In genomic region chr21:45629046-45629981, GRCh38 we compare ENCODE assay signal across 17 cellular contexts. TPM values are rescaled to one million over a fixed set of nuclear protein-coding genes. Genes with fewer than 3 reads are reported as not detected.
DNase-seq lines count a peak whose midpoint lies in the region; ATAC-seq lines count a peak whose summit lies in the region.
"Had no signal": no experiment of that assay in that cellular context is flagged by ENCODE, and none has a peak within 500 bp of the region (broad histone marks: within the 10 kb centered on the region; RNA-seq: fewer than 3 reads in every experiment).

No MANE protein-coding gene starts in this region.

- H3K36me3 Mint-ChIP-seq in stimulated activated effector memory CD8-positive, alpha-beta T cell treated with anti-CD3 and anti-CD28 coated beads, Interleukin-12 subunit alpha, Interleukin-12 subunit beta, amount 100 ng/mL, for 72 hours: no peaks in the 10 kb centered on the region

- ATAC-seq in stimulated activated effector memory CD8-positive, alpha-beta T cell treated with anti-CD3 and anti-CD28 coated beads, Interleukin-12 subunit alpha, Interleukin-12 subunit beta, amount 100 ng/mL, for 72 hours: peak; percentile 11
- ATAC-seq in GM19035 (IDR thresholded peaks at IDR 0.05; ENCODE audit: unreplicated experiment): no peak
- ATAC-seq: GM23338, K562 had no signal

- H3K9me3 ChIP-seq in BLaER1: peaks cover 67% of the 10 kb centered on the region
- H3K9me3 ChIP-seq: Caco-2, SJCRH30 had no signal

- no peak overlapping the region for H3K9ac ChIP-seq in BLaER1

- peak overlapping the region; percentile 76 for H3K4me2 ChIP-seq in BLaER1
- H3K4me2 ChIP-seq: GM23338 had no signal

- peak overlapping the region; percentile 46 for H3K4me3 ChIP-seq in BLaER1
- H3K4me3 ChIP-seq in H7 (ENCODE audit: insufficient read depth, low read depth, low read length): no peak overlapping the region
- H3K4me3 ChIP-seq: GM23338, K562, SJCRH30 had no signal

- peaks cover 52% of the 10 kb centered on the region for H3K4me1 ChIP-seq in BLaER1
- H3K4me1 ChIP-seq: Caco-2, SJCRH30 had no signal

- H3K36me3 ChIP-seq in BLaER1 (peaks cover 30% of the 10 kb centered on the region), H7 (replicated peaks; ENCODE audit: control insufficient read depth, insufficient read depth, low read length) (no peaks in the 10 kb centered on the region)
- H3K36me3 ChIP-seq: SJCRH30 had no signal

- no peaks in the 10 kb centered on the region for H3K9me3 Mint-ChIP-seq in stimulated activated effector memory CD8-positive, alpha-beta T cell treated with anti-CD3 and anti-CD28 coated beads, Interleukin-12 subunit alpha, Interleukin-12 subunit beta, amount 100 ng/mL, for 72 hours
- H3K9me3 Mint-ChIP-seq: GM23338 had no signal

- H3K27ac ChIP-seq in BLaER1: peak overlapping the region; percentile 35
- H3K27ac ChIP-seq: SJCRH30 had no signal

- no peak overlapping the region for H3K27ac Mint-ChIP-seq in stimulated activated effector memory CD8-positive, alpha-beta T cell treated with anti-CD3 and anti-CD28 coated beads, Interleukin-12 subunit alpha, Interleukin-12 subunit beta, amount 100 ng/mL, for 72 hours
- H3K27ac Mint-ChIP-seq: GM23338 had no signal

- H3K27me3 ChIP-seq in BLaER1 (no peaks in the 10 kb centered on the region), H7 (ENCODE audit: control insufficient read depth, insufficient read depth, low read length) (no peaks in the 10 kb centered on the region)
- H3K27me3 ChIP-seq: SJCRH30 had no signal

- no peaks in the 10 kb centered on the region for H4K20me1 ChIP-seq in BLaER1

- H3K4me3 Mint-ChIP-seq in stimulated activated effector memory CD8-positive, alpha-beta T cell treated with anti-CD3 and anti-CD28 coated beads, Interleukin-12 subunit alpha, Interleukin-12 subunit beta, amount 100 ng/mL, for 72 hours: no peak overlapping the region
- H3K4me3 Mint-ChIP-seq: GM23338 had no signal

- DNase-seq in H7 (peak; percentile 22), islet precursor cell (peak; percentile 40), pons (ENCODE audit: low spot score) (no peak), SHP77 treated with DMSO at 0.1 percent for 48 hours (lab: John Stamatoyannopoulos, UW) (no peak)
- DNase-seq in stimulated activated effector memory CD8-positive, alpha-beta T cell treated with anti-CD3 and anti-CD28 coated beads, Interleukin-12 subunit alpha, Interleukin-12 subunit beta, amount 100 ng/mL, for 72 hours (ENCODE audit: low spot score in 2 of 2): no peak
- DNase-seq: C1 segment of cervical spinal cord; Caco-2; NCI-H1417 treated with DMSO at 0.1 percent for 48 hours; NCI-H2029; NCI-H2171; NCI-H446; NK-92 treated with Interleukin-12 subunit alpha and Interleukin-12 subunit beta, amount 100 ng/mL, for 24 hours; SJCRH30 had no signal

- H3K4me1 Mint-ChIP-seq in stimulated activated effector memory CD8-positive, alpha-beta T cell treated with anti-CD3 and anti-CD28 coated beads, Interleukin-12 subunit alpha, Interleukin-12 subunit beta, amount 100 ng/mL, for 72 hours: no peaks in the 10 kb centered on the region
- H3K4me1 Mint-ChIP-seq: GM23338 had no signal

RNA-seq across cellular contexts. Expression of gene PCBP3, which starts 14.2 kb away (rescaled TPM):
- total RNA-seq in H7 (2014; rRNA removed; shearing (Covaris generic)): 1.8 and 8.0 TPM in 2 replicates
- total RNA-seq: SJCRH30 had no signal

Comparison
In these comparisons a context has a peak if more than half of its experiments do, and no peak if none do; other contexts are left out.
1. DNase-seq: peak in H7 (single experiment) and islet precursor cell (single experiment); none in stimulated activated effector memory CD8-positive, alpha-beta T cell treated with anti-CD3 and anti-CD28 coated beads, Interleukin-12 subunit alpha, Interleukin-12 subunit beta, amount 100 ng/mL, for 72 hours (0 of 2), pons (single experiment) and SHP77 treated with DMSO at 0.1 percent for 48 hours (single experiment).